Comparison of ENCODE assay signal across 12 cellular contexts in genomic region chr19:58317481-58318072, GRCh38. TPM values are rescaled to one million over a fixed set of nuclear protein-coding genes. Genes with fewer than 3 reads are reported as not detected.
A peak's percentile ranks its signal among the peaks of the same experiment; 100 is the strongest.
DNase-seq lines count a peak whose midpoint lies in the region; ATAC-seq, FAIRE-seq and TF ChIP-seq lines count a peak whose summit lies in the region.
"Had no signal": no experiment of that assay in that cellular context is flagged by ENCODE, and none has a peak within 500 bp of the region (broad histone marks: within the 10 kb centered on the region; RNA-seq: fewer than 3 reads in every experiment).

No MANE protein-coding gene starts in this region.

- H4K8ac ChIP-seq in H1 (ENCODE audit: extremely low read depth, insufficient read depth, low read length): no peak overlapping the region

- 93% methylated on average over 5 of the region's 6 CpGs; no CpG with 5 or more reads in 1 of the 2 experiments for WGBS in H1 (ENCODE audit: extremely low coverage in 1 of 2, insufficient coverage in 1 of 2, insufficient read length in 1 of 2, insufficient replicate concordance in 2 of 2, low coverage in 1 of 2, low lambda C conversion rate in 2 of 2, missing lambda C conversion rate in 1 of 2), 2 experiments

- no peak overlapping the region for H3K4me2 ChIP-seq in H1 (ENCODE audit: insufficient read depth in 1 of 2, low read depth in 2 of 2, low read length in 2 of 2)

- peaks cover 6 to 20% of the 10 kb centered on the region in 2 experiments for H4K20me1 ChIP-seq in H1 (replicated peaks in 1 of 2; ENCODE audit: control insufficient read depth in 1 of 2, insufficient read depth in 2 of 2, low read length in 2 of 2)

- H2AFZ ChIP-seq in H1 (ENCODE audit: low read length): no peak overlapping the region

- no peak overlapping the region for H3K23ac ChIP-seq in H1 (ENCODE audit: insufficient read length)

- H2AK5ac ChIP-seq in H1 (ENCODE audit: low read depth, low read length): no peak overlapping the region

- no peaks in the 10 kb centered on the region for H3K4me1 ChIP-seq in Panc1 (ENCODE audit: control insufficient read depth, insufficient read depth, low read length)
- no peaks in the 10 kb centered on the region for H3K4me1 ChIP-seq in H1 (replicated peaks in 1 of 4; ENCODE audit: control insufficient read depth in 3 of 4, insufficient read depth in 4 of 4, low read length in 3 of 4)

- H4K5ac ChIP-seq in H1 (ENCODE audit: insufficient read length, low read depth, low read length): no peak overlapping the region

- H3K56ac ChIP-seq in H1 (replicated peaks; ENCODE audit: insufficient read length, low read depth, low read length): no peak overlapping the region

- CTCF ChIA-PET in activated naive CD4-positive, alpha-beta T cell treated with anti-CD3 and anti-CD28 coated beads, Interleukin-2, amount 10 ng/mL, durations not matched to agents 7 days and 5 days (lab: Charles Lee): interaction anchor here (0.7 kb wide), 1 partner anchor 86 kb away, joined by 5 read pairs; no protein-coding TSS in a partner anchor
- CTCF ChIA-PET in Panc1 (lab: Charles Lee) (no interaction called here), H1 (lab: Charles Lee; ENCODE audit: partially characterized antibody) (interaction anchor here (1.0 to 3.0 kb wide), 4 partner anchors 8 to 201 kb away, joined by 3 to 13 read pairs (median 4); partner anchors contain the start of gene ZNF544)

- peaks cover 4% of the 10 kb centered on the region for H3K9me3 Mint-ChIP-seq in activated naive CD4-positive, alpha-beta T cell treated with anti-CD3 and anti-CD28 coated beads, Interleukin-2, amount 10 ng/mL, durations not matched to agents 7 days and 5 days
- peaks cover 0 to 5% of the 10 kb centered on the region in 2 donors for H3K9me3 Mint-ChIP-seq in activated naive CD4-positive, alpha-beta T cell treated with anti-CD3 and anti-CD28 coated beads, Interleukin-2, amount 50 U/mL, for 72 hours

- no peak overlapping the region for H3K14ac ChIP-seq in H1 (ENCODE audit: insufficient read length)

- no peak overlapping the region for H2BK20ac ChIP-seq in H1 (ENCODE audit: low read length)

- no peaks in the 10 kb centered on the region for H3K27me3 ChIP-seq in Panc1 (ENCODE audit: control insufficient read depth, insufficient read depth, low read length)
- H3K27me3 ChIP-seq in H1 (replicated peaks in 1 of 4; ENCODE audit: control insufficient read depth in 3 of 4, extremely low read depth in 1 of 4, insufficient read depth in 3 of 4, low read length in 3 of 4): no peaks in the 10 kb centered on the region; a peak in 1 of 7 replicates
- no peaks in the 10 kb centered on the region for H3K27me3 ChIP-seq in dorsolateral prefrontal cortex

- DNase-seq in activated naive CD4-positive, alpha-beta T cell treated with anti-CD3 and anti-CD28 coated beads, Interleukin-2, amount 10 ng/mL, durations not matched to agents 7 days and 5 days: peak; percentile 48
- no peak for DNase-seq in activated naive CD4-positive, alpha-beta T cell treated with anti-CD3 and anti-CD28 coated beads, Interleukin-2, amount 50 U/mL, for 72 hours (ENCODE audit: low spot score in 2 of 2)
- DNase-seq in Panc1 (ENCODE audit: low read depth, low spot score) (no peak), H1 (ENCODE audit: low read depth in 1 of 2, low spot score in 2 of 2) (no peak), renal cortical epithelial cell (ENCODE audit: low read depth) (peak; percentile 39), dorsolateral prefrontal cortex (no peak), H54 (ENCODE audit: insufficient read length, low spot score) (no peak), SHP77 treated with DMSO at 0.1 percent for 48 hours (lab: John Stamatoyannopoulos, UW) (no peak)
- DNase-seq: activated T-cell treated with anti-CD3 and anti-CD28 coated beads for 4 hours, islet precursor cell, NCI-H1417 treated with DMSO at 0.1 percent for 48 hours had no signal

- no peak overlapping the region for H3K9ac ChIP-seq in H1 (replicated peaks in 1 of 4; ENCODE audit: extremely low read depth in 1 of 4, low read depth in 3 of 4, low read length in 3 of 4)

- no peak overlapping the region for H3K18ac ChIP-seq in H1 (ENCODE audit: extremely low read depth, low read length)

- no peak overlapping the region for H3K4ac ChIP-seq in H1 (replicated peaks; ENCODE audit: insufficient read length, low read depth, low read length)

- H3K4me3 Mint-ChIP-seq in activated naive CD4-positive, alpha-beta T cell treated with anti-CD3 and anti-CD28 coated beads, Interleukin-2, amount 10 ng/mL, durations not matched to agents 7 days and 5 days: no peak overlapping the region
- H3K4me3 Mint-ChIP-seq: dendritic cell treated with granulocyte-macrophage colony-stimulating factor and Interleukin-4, amounts not matched to agents 40 ng/mL and 50 ng/mL, for 4 days had no signal

- H2BK12ac ChIP-seq in H1 (ENCODE audit: low read depth, low read length): no peak overlapping the region

- BruUV-seq in Panc1 (replicated peaks; lab: Mats Ljungman, UMichigan): no TSS peak

- H3K27ac ChIP-seq in Panc1 (ENCODE audit: low read length) (no peak overlapping the region), H1 (ENCODE audit: low read depth, low read length) (no peak overlapping the region), dorsolateral prefrontal cortex (peak overlapping the region in 1 of 59 donors; percentile 77)

- POLR2A ChIA-PET in Panc1 (lab: Charles Lee): no interaction called here
- POLR2A ChIA-PET in H1 (lab: Charles Lee; ENCODE audit: partially characterized antibody): interaction anchor here (0.8 to 3.6 kb wide), 8 partner anchors 9 to 196 kb away, joined by 3 to 25 read pairs (median 4); partner anchors contain the start of genes ZNF544, ZNF8 and ZSCAN22

- TF ChIP-seq CTCF in Panc1 (IDR thresholded peaks at IDR 0.05) (no peak), H1 (IDR thresholded peaks at IDR 0.05; ENCODE audit: control extremely low read depth in 1 of 3, insufficient read depth in 1 of 3, low read depth in 1 of 3, low read length in 3 of 3) (no peak), dorsolateral prefrontal cortex (IDR thresholded peaks at IDR 0.05 in 54 of 56, conservative IDR thresholded peaks at IDR 0.05 in 2 of 56; ENCODE audit: low read depth in 1 of 56, partially characterized antibody in 56 of 56) (no peak)

- no peak for FAIRE-seq in H1 (lab: Jason Lieb, UNC)
- no peak for FAIRE-seq in H54 (lab: Jason Lieb, UNC)

- no peak for TF ChIP-seq EP300 in H1 (IDR thresholded peaks at IDR 0.05; ENCODE audit: borderline replicate concordance in 1 of 2, low read depth in 2 of 2, low read length in 2 of 2)

- intact Hi-C loops in Panc1 (cut with micrococcal nuclease; ENCODE audit: unreplicated experiment) (no loop called here), dorsolateral prefrontal cortex (cut with DNase I) (no loop called here)

- H3K9me3 ChIP-seq in Panc1 (ENCODE audit: control insufficient read depth, insufficient read depth, low read depth, low read length): no peaks in the 10 kb centered on the region
- H3K9me3 ChIP-seq in H1 (ENCODE audit: insufficient read depth in 2 of 2, low read depth in 1 of 2, low read length in 1 of 2): no peaks in the 10 kb centered on the region

- TF ChIP-seq RAD21 in H1 (IDR thresholded peaks at IDR 0.05 in 1 of 2, conservative IDR thresholded peaks at IDR 0.05 in 1 of 2; ENCODE audit: low read depth in 2 of 2, low read length in 2 of 2): no peak

- no peak overlapping the region for H3K4me3 ChIP-seq in Panc1 (ENCODE audit: low read depth in 2 of 2, low read length in 2 of 2)
- H3K4me3 ChIP-seq in H1 (ENCODE audit: extremely low read depth in 1 of 4, insufficient read depth in 2 of 4, low read depth in 3 of 4, low read length in 4 of 4): no peak overlapping the region
- H3K4me3 ChIP-seq in dorsolateral prefrontal cortex: no peak overlapping the region

- H3K23me2 ChIP-seq in H1 (ENCODE audit: low read depth, low read length): no peaks in the 10 kb centered on the region

- H3K36me3 ChIP-seq in Panc1 (ENCODE audit: control insufficient read depth, insufficient read depth, low read length): peaks cover 8% of the 10 kb centered on the region
- peaks cover 0 to 24% (median 16%) of the 10 kb centered on the region in 4 experiments; a peak in 5 of 8 replicates for H3K36me3 ChIP-seq in H1 (ENCODE audit: control insufficient read depth in 2 of 4, insufficient read depth in 4 of 4, low read length in 3 of 4)

- no peak overlapping the region for H2BK120ac ChIP-seq in H1 (replicated peaks; ENCODE audit: low read depth, low read length)

- no peak overlapping the region for H3K27ac Mint-ChIP-seq in activated naive CD4-positive, alpha-beta T cell treated with anti-CD3 and anti-CD28 coated beads, Interleukin-2, amount 10 ng/mL, durations not matched to agents 7 days and 5 days
- no peak overlapping the region for H3K27ac Mint-ChIP-seq in activated naive CD4-positive, alpha-beta T cell treated with anti-CD3 and anti-CD28 coated beads, Interleukin-2, amount 50 U/mL, for 72 hours
- H3K27ac Mint-ChIP-seq: dendritic cell treated with granulocyte-macrophage colony-stimulating factor and Interleukin-4, amounts not matched to agents 40 ng/mL and 50 ng/mL, for 4 days had no signal

- H4K91ac ChIP-seq in H1 (replicated peaks; ENCODE audit: insufficient read length, low read length): no peak overlapping the region

- H3K79me1 ChIP-seq in H1 (ENCODE audit: low read depth, low read length): peaks cover 3% of the 10 kb centered on the region

- no peak for TF ChIP-seq POLR2A in H1 (IDR thresholded peaks at IDR 0.05; ENCODE audit: control extremely low read depth in 1 of 2, low read depth in 2 of 2, low read length in 2 of 2)
- TF ChIP-seq POLR2A in H54 (IDR thresholded peaks at IDR 0.05; ENCODE audit: low read depth, low read length): no peak

- no peak for ATAC-seq in activated naive CD4-positive, alpha-beta T cell treated with anti-CD3 and anti-CD28 coated beads, Interleukin-2, amount 50 U/mL, for 72 hours
- ATAC-seq in Panc1: peak; percentile 47; the same call in 1 of the 2 replicates

- H2BK5ac ChIP-seq in H1 (ENCODE audit: low read depth, low read length): no peak overlapping the region

- in situ Hi-C loops in Panc1 (cut with HindIII; ENCODE audit: low pct_unique_long_range_greater_than_20kb, low sequenced_read_pairs): no loop called here

- no peaks in the 10 kb centered on the region for H3K27me3 Mint-ChIP-seq in activated naive CD4-positive, alpha-beta T cell treated with anti-CD3 and anti-CD28 coated beads, Interleukin-2, amount 10 ng/mL, durations not matched to agents 7 days and 5 days
- H3K27me3 Mint-ChIP-seq: dendritic cell treated with granulocyte-macrophage colony-stimulating factor and Interleukin-4, amounts not matched to agents 40 ng/mL and 50 ng/mL, for 4 days had no signal

- H3K36me3 Mint-ChIP-seq in activated naive CD4-positive, alpha-beta T cell treated with anti-CD3 and anti-CD28 coated beads, Interleukin-2, amount 10 ng/mL, durations not matched to agents 7 days and 5 days: peaks cover 40% of the 10 kb centered on the region
- H3K36me3 Mint-ChIP-seq in activated naive CD4-positive, alpha-beta T cell treated with anti-CD3 and anti-CD28 coated beads, Interleukin-2, amount 50 U/mL, for 72 hours: peaks cover 22 to 40% of the 10 kb centered on the region in 2 donors

- H3K4me1 Mint-ChIP-seq in activated naive CD4-positive, alpha-beta T cell treated with anti-CD3 and anti-CD28 coated beads, Interleukin-2, amount 10 ng/mL, durations not matched to agents 7 days and 5 days: no peaks in the 10 kb centered on the region

- H2BK15ac ChIP-seq in H1 (ENCODE audit: low read length): no peak overlapping the region

- no peaks in the 10 kb centered on the region for H3K79me2 ChIP-seq in H1 (ENCODE audit: control insufficient read depth in 1 of 2, insufficient read depth in 2 of 2, low read length in 2 of 2)

RNA-seq across cellular contexts. Expression of gene ZSCAN22, which starts 9.2 kb away (rescaled TPM):
- 1 to 10 TPM; 3.1 to 4.3 TPM for total RNA-seq in activated naive CD4-positive, alpha-beta T cell treated with anti-CD3 and anti-CD28 coated beads, Interleukin-2, amount 50 U/mL, for 72 hours
- total RNA-seq in Panc1 (2021; ENCODE audit: unreplicated experiment): 6.6 TPM
- 3.2 TPM for polyA plus RNA-seq in Panc1 (2012; ENCODE audit: insufficient read length)
- total RNA-seq in H1 (2021; fragmentation: NEBNext Ultra II Directional; extraction: Animal tissue kit (Norgen Biotek cat#: 25700)): 3.1 and 3.2 TPM in 2 replicates
- polyA plus RNA-seq in H1 (2011; rRNA removed): 2.6 and 3.3 TPM in 2 replicates
- polyA plus RNA-seq in H1 (2011; cell fraction: cytosol; rRNA removed): 1.9 TPM
- 1.9 TPM for polyA plus RNA-seq in H1 (2011; cell fraction: nucleus; rRNA removed)
- 1.4 to 2.1 TPM (median 1.9 TPM) in 4 replicates for polyA plus RNA-seq in H1 (2012, experiment 1 of 2)
- 1.0 TPM for polyA plus RNA-seq in H1 (2012, experiment 2 of 2)
- 1.4 TPM for polyA plus RNA-seq in H1 (2013, experiment 1 of 2)
- polyA plus RNA-seq in H1 (2013, experiment 2 of 2): 1.5 TPM
- polyA minus RNA-seq in H1 (2011; rRNA and poly(A)+ RNA removed): 6.3 and 8.1 TPM in 2 replicates
- 2.1 TPM for polyA minus RNA-seq in H1 (2011; cell fraction: cytosol; rRNA and poly(A)+ RNA removed)
- 3.5 TPM for polyA minus RNA-seq in H1 (2011; cell fraction: nucleus; rRNA and poly(A)+ RNA removed)
- total RNA-seq in renal cortical epithelial cell: 1.4 and 4.0 TPM in 2 replicates
- 1 to 10 TPM; 2.1 to 6.1 (median 3.3) TPM for total RNA-seq in dorsolateral prefrontal cortex

RNA-seq across cellular contexts. Expression of gene ERVK3-1, which starts 12.4 kb away (rescaled TPM):
- total RNA-seq in activated naive CD4-positive, alpha-beta T cell treated with anti-CD3 and anti-CD28 coated beads, Interleukin-2, amount 50 U/mL, for 72 hours: 10 to 100 TPM; 30.3 to 37.8 TPM
- total RNA-seq in Panc1 (2021; ENCODE audit: unreplicated experiment): 84.0 TPM
- polyA plus RNA-seq in Panc1 (2012; ENCODE audit: insufficient read length): 93.9 TPM
- 30.6 and 31.5 TPM in 2 replicates for total RNA-seq in H1 (2021; fragmentation: NEBNext Ultra II Directional; extraction: Animal tissue kit (Norgen Biotek cat#: 25700))
- 28.1 and 29.9 TPM in 2 replicates for polyA plus RNA-seq in H1 (2011; rRNA removed)
- 42.2 TPM for polyA plus RNA-seq in H1 (2011; cell fraction: cytosol; rRNA removed)
- 45.9 TPM for polyA plus RNA-seq in H1 (2011; cell fraction: nucleus; rRNA removed)
- 46.2 to 52.5 TPM (median 50.5 TPM) in 4 replicates for polyA plus RNA-seq in H1 (2012, experiment 1 of 2)
- 38.4 TPM for polyA plus RNA-seq in H1 (2012, experiment 2 of 2)
- 41.3 TPM for polyA plus RNA-seq in H1 (2013, experiment 1 of 2)
- 39.8 TPM for polyA plus RNA-seq in H1 (2013, experiment 2 of 2)
- 19.2 and 20.1 TPM in 2 replicates for polyA minus RNA-seq in H1 (2011; rRNA and poly(A)+ RNA removed)
- polyA minus RNA-seq in H1 (2011; cell fraction: cytosol; rRNA and poly(A)+ RNA removed): 14.2 TPM
- 31.3 TPM for polyA minus RNA-seq in H1 (2011; cell fraction: nucleus; rRNA and poly(A)+ RNA removed)
- total RNA-seq in renal cortical epithelial cell: 37.3 and 37.6 TPM in 2 replicates
- 10 to 100 TPM; 26.9 to 56.2 (median 37.1) TPM for total RNA-seq in dorsolateral prefrontal cortex

RNA-seq across cellular contexts. Expression of gene A1BG, which starts 35.7 kb away (rescaled TPM):
- 10 to 100 TPM; 12.9 to 14.9 TPM for total RNA-seq in activated naive CD4-positive, alpha-beta T cell treated with anti-CD3 and anti-CD28 coated beads, Interleukin-2, amount 50 U/mL, for 72 hours
- 47.4 TPM for total RNA-seq in Panc1 (2021; ENCODE audit: unreplicated experiment)
- polyA plus RNA-seq in Panc1 (2012; ENCODE audit: insufficient read length): 114 TPM
- total RNA-seq in H1 (2021; fragmentation: NEBNext Ultra II Directional; extraction: Animal tissue kit (Norgen Biotek cat#: 25700)): 19.9 and 20.8 TPM in 2 replicates
- polyA plus RNA-seq in H1 (2011; rRNA removed): 69.6 and 108 TPM in 2 replicates
- polyA plus RNA-seq in H1 (2011; cell fraction: cytosol; rRNA removed): 43.4 TPM
- 26.6 TPM for polyA plus RNA-seq in H1 (2011; cell fraction: nucleus; rRNA removed)
- 11.4 to 25.4 TPM (median 23.1 TPM) in 4 replicates for polyA plus RNA-seq in H1 (2012, experiment 1 of 2)
- polyA plus RNA-seq in H1 (2012, experiment 2 of 2): 102 TPM
- 26.4 TPM for polyA plus RNA-seq in H1 (2013, experiment 1 of 2)
- polyA plus RNA-seq in H1 (2013, experiment 2 of 2): 32.6 TPM
- 0.49 and 1.1 TPM in 2 replicates for polyA minus RNA-seq in H1 (2011; rRNA and poly(A)+ RNA removed)
- 6.5 TPM for polyA minus RNA-seq in H1 (2011; cell fraction: cytosol; rRNA and poly(A)+ RNA removed)
- 1.7 TPM for polyA minus RNA-seq in H1 (2011; cell fraction: nucleus; rRNA and poly(A)+ RNA removed)
- total RNA-seq in renal cortical epithelial cell: 6.2 TPM in 1 of 2 replicates, not detected in the other
- 10 to 100 TPM in 90 of 120 experiments, 1 to 10 TPM in 30; 4.6 to 29.0 (median 12.6) TPM for total RNA-seq in dorsolateral prefrontal cortex

RNA-seq across cellular contexts. Expression of gene ZNF8, which starts 38.8 kb away (rescaled TPM):
- total RNA-seq in activated naive CD4-positive, alpha-beta T cell treated with anti-CD3 and anti-CD28 coated beads, Interleukin-2, amount 50 U/mL, for 72 hours: 1 to 10 TPM; 4.5 to 5.6 TPM
- total RNA-seq in Panc1 (2021; ENCODE audit: unreplicated experiment) (12.6 TPM), renal cortical epithelial cell (4.2 and 10.9 TPM in 2 replicates), dorsolateral prefrontal cortex (10 to 100 TPM in 91 of 120 experiments, 1 to 10 TPM in 29; 7.8 to 17.2 (median 10.9) TPM)
- polyA plus RNA-seq in Panc1 (2012; ENCODE audit: insufficient read length): 1.8 TPM
- total RNA-seq in H1 (2021; fragmentation: NEBNext Ultra II Directional; extraction: Animal tissue kit (Norgen Biotek cat#: 25700)): 20.5 and 21.5 TPM in 2 replicates
- polyA plus RNA-seq in H1 (2011; rRNA removed): 9.2 and 9.8 TPM in 2 replicates
- polyA plus RNA-seq in H1 (2011; cell fraction: cytosol; rRNA removed): 7.0 TPM
- 15.2 TPM for polyA plus RNA-seq in H1 (2011; cell fraction: nucleus; rRNA removed)
- 5.5 to 7.9 TPM (median 6.5 TPM) in 4 replicates for polyA plus RNA-seq in H1 (2012, experiment 1 of 2)
- 4.9 TPM for polyA plus RNA-seq in H1 (2012, experiment 2 of 2)
- polyA plus RNA-seq in H1 (2013, experiment 1 of 2): 9.6 TPM
- polyA plus RNA-seq in H1 (2013, experiment 2 of 2): 8.2 TPM
- polyA minus RNA-seq in H1 (2011; rRNA and poly(A)+ RNA removed): 30.0 and 32.5 TPM in 2 replicates
- 17.0 TPM for polyA minus RNA-seq in H1 (2011; cell fraction: cytosol; rRNA and poly(A)+ RNA removed)
- polyA minus RNA-seq in H1 (2011; cell fraction: nucleus; rRNA and poly(A)+ RNA removed): 15.0 TPM

RNA-seq across cellular contexts. Expression of gene ZNF497, which starts 45.0 kb away (rescaled TPM):
- 1 to 10 TPM in 1 of 2 donors, under 1 TPM in 1; 0.23 to 2.6 TPM for total RNA-seq in activated naive CD4-positive, alpha-beta T cell treated with anti-CD3 and anti-CD28 coated beads, Interleukin-2, amount 50 U/mL, for 72 hours
- total RNA-seq in Panc1 (2021; ENCODE audit: unreplicated experiment): 1.9 TPM
- 4.0 TPM for polyA plus RNA-seq in Panc1 (2012; ENCODE audit: insufficient read length)
- total RNA-seq in H1 (2021; fragmentation: NEBNext Ultra II Directional; extraction: Animal tissue kit (Norgen Biotek cat#: 25700)): 0.93 and 1.0 TPM in 2 replicates
- 1.4 and 2.0 TPM in 2 replicates for polyA plus RNA-seq in H1 (2011; rRNA removed)
- polyA plus RNA-seq in H1 (2011; cell fraction: cytosol; rRNA removed): 1.4 TPM
- 6.2 TPM for polyA plus RNA-seq in H1 (2011; cell fraction: nucleus; rRNA removed)
- 1.7 to 2.7 TPM (median 2.4 TPM) in 4 replicates for polyA plus RNA-seq in H1 (2012, experiment 1 of 2)
- 1.5 TPM for polyA plus RNA-seq in H1 (2012, experiment 2 of 2)
- 0.45 TPM for polyA plus RNA-seq in H1 (2013, experiment 1 of 2)
- 0.31 TPM for polyA plus RNA-seq in H1 (2013, experiment 2 of 2)
- 1.0 and 1.7 TPM in 2 replicates for polyA minus RNA-seq in H1 (2011; rRNA and poly(A)+ RNA removed)
- polyA minus RNA-seq in H1 (2011; cell fraction: cytosol; rRNA and poly(A)+ RNA removed): 2.5 TPM
- polyA minus RNA-seq in H1 (2011; cell fraction: nucleus; rRNA and poly(A)+ RNA removed): 1.7 TPM
- 0.17 and 5.5 TPM in 2 replicates for total RNA-seq in renal cortical epithelial cell
- 1 to 10 TPM; 1.3 to 6.9 (median 3.7) TPM for total RNA-seq in dorsolateral prefrontal cortex

Comparison
In these comparisons a context has a peak if more than half of its experiments do, and no peak if none do; other contexts are left out.
1. DNase-seq: peak in activated naive CD4-positive, alpha-beta T cell treated with anti-CD3 and anti-CD28 coated beads, Interleukin-2, amount 10 ng/mL, durations not matched to agents 7 days and 5 days (single experiment) and renal cortical epithelial cell (single experiment); none in activated naive CD4-positive, alpha-beta T cell treated with anti-CD3 and anti-CD28 coated beads, Interleukin-2, amount 50 U/mL, for 72 hours (0 of 2), Panc1 (single experiment), H1 (0 of 2), dorsolateral prefrontal cortex (0 of 10), H54 (single experiment) and SHP77 treated with DMSO at 0.1 percent for 48 hours (single experiment).